ENCODE assay signal across 1 cellular context in genomic region chr17:74858672-74859438, GRCh38.
TF ChIP-seq lines count a peak whose summit lies in the region.

No MANE protein-coding gene starts in this region.

TF ChIP-seq in H1, 55 proteins besides CTCF, POLR2A, EP300 and RAD21:
- TF ChIP-seq NRF1 (IDR thresholded peaks at IDR 0.05; ENCODE audit: low read depth, low read length) (no peak), HDAC2 (IDR thresholded peaks at IDR 0.05; ENCODE audit: borderline replicate concordance in 1 of 2, low read depth in 2 of 2, low read length in 2 of 2) (no peak), CHD2 (IDR thresholded peaks at IDR 0.05; ENCODE audit: low read length) (no peak)
TF ChIP-seq in H1: peak in this region for 0.
